Comparison of ENCODE assay signal across 9 cellular contexts in genomic region chr18:45275367-45276113, GRCh38.
DNase-seq lines count a peak whose midpoint lies in the region; ATAC-seq and TF ChIP-seq lines count a peak whose summit lies in the region.
"Had no signal": no experiment of that assay in that cellular context is flagged by ENCODE, and none has a peak within 500 bp of the region (broad histone marks: within the 10 kb centered on the region; RNA-seq: fewer than 3 reads in every experiment).

No MANE protein-coding gene starts in this region.

- no peak for ATAC-seq in activated CD4-positive, alpha-beta T cell treated with anti-CD3 and anti-CD28 coated beads for 36 hours
- ATAC-seq in GM19452 (IDR thresholded peaks at IDR 0.05; ENCODE audit: unreplicated experiment) (no peak), HG03045 (IDR thresholded peaks at IDR 0.05; ENCODE audit: unreplicated experiment) (no peak), GM21737 (IDR thresholded peaks at IDR 0.05; ENCODE audit: unreplicated experiment) (no peak)

- intact Hi-C loops in activated CD4-positive, alpha-beta T cell treated with anti-CD3 and anti-CD28 coated beads, Interleukin-2, amount 10 ng/mL, durations not matched to agents 24 days and 14 days (cut with micrococcal nuclease) = loop anchor here (2.0 kb wide), 1 partner anchor 109 kb away; no protein-coding TSS in a partner anchor
- intact Hi-C loops in activated CD4-positive, alpha-beta T cell treated with anti-CD3 and anti-CD28 coated beads for 36 hours (cut with DNase I, micrococcal nuclease) = loop anchor here (1.0 to 10.0 kb wide), 4 partner anchors 52 to 799 kb away; partner anchors contain the start of gene PSTPIP2 (in 1 of the 2)

- H3K36me3 Mint-ChIP-seq in activated CD4-positive, alpha-beta T cell treated with anti-CD3 and anti-CD28 coated beads, Interleukin-2, amount 10 ng/mL, durations not matched to agents 24 days and 14 days (ENCODE audit: low read depth) = no peaks in the 10 kb centered on the region
- no peaks in the 10 kb centered on the region for H3K36me3 Mint-ChIP-seq in activated CD4-positive, alpha-beta T cell treated with anti-CD3 and anti-CD28 coated beads for 36 hours (ENCODE audit: low read depth)

- H3K36me3 ChIP-seq in NT2/D1 (ENCODE audit: insufficient read depth, insufficient read length, low read length) (no peaks in the 10 kb centered on the region), suprapubic skin (no peaks in the 10 kb centered on the region)

- H3K4me3 ChIP-seq in NT2/D1 (ENCODE audit: insufficient read length, low read depth) (no peak overlapping the region), suprapubic skin (no peak overlapping the region)

- no peaks in the 10 kb centered on the region for H3K4me1 Mint-ChIP-seq in activated CD4-positive, alpha-beta T cell treated with anti-CD3 and anti-CD28 coated beads, Interleukin-2, amount 10 ng/mL, durations not matched to agents 24 days and 14 days
- no peaks in the 10 kb centered on the region for H3K4me1 Mint-ChIP-seq in activated CD4-positive, alpha-beta T cell treated with anti-CD3 and anti-CD28 coated beads for 36 hours
- H3K4me1 Mint-ChIP-seq: activated CD4-positive, alpha-beta memory T cell treated with anti-CD3 and anti-CD28 coated beads, Interleukin-2, amount 10 ng/mL, durations not matched to agents 7 days and 5 days had no signal

- no peak overlapping the region for H3K4me3 Mint-ChIP-seq in activated CD4-positive, alpha-beta T cell treated with anti-CD3 and anti-CD28 coated beads, Interleukin-2, amount 10 ng/mL, durations not matched to agents 24 days and 14 days
- H3K4me3 Mint-ChIP-seq in activated CD4-positive, alpha-beta T cell treated with anti-CD3 and anti-CD28 coated beads for 36 hours = no peak overlapping the region
- H3K4me3 Mint-ChIP-seq: activated CD4-positive, alpha-beta memory T cell treated with anti-CD3 and anti-CD28 coated beads, Interleukin-2, amount 10 ng/mL, durations not matched to agents 7 days and 5 days had no signal

- no peak overlapping the region for H3K27ac ChIP-seq in suprapubic skin

- TF ChIP-seq POLR2A in erythroblast (IDR thresholded peaks at IDR 0.05; ENCODE audit: low read length) (no peak), suprapubic skin (IDR thresholded peaks at IDR 0.05) (no peak)

- WGBS in suprapubic skin = 88% methylated on average over 5 of the region's 5 CpGs

- POLR2A ChIA-PET in activated CD4-positive, alpha-beta T cell treated with anti-CD3 and anti-CD28 coated beads for 36 hours (lab: Charles Lee) = no interaction called here

- peak; percentile 38 to 69 for TF ChIP-seq CTCF in suprapubic skin (IDR thresholded peaks at IDR 0.05)

- no peak for TF ChIP-seq EP300 in suprapubic skin (IDR thresholded peaks at IDR 0.05)

- H3K4me1 ChIP-seq in NT2/D1 (ENCODE audit: insufficient read depth, insufficient read length) (no peaks in the 10 kb centered on the region), suprapubic skin (no peaks in the 10 kb centered on the region)

- no peak overlapping the region for H3K9ac ChIP-seq in NT2/D1 (ENCODE audit: insufficient read length, low read depth)

- CTCF ChIA-PET in activated CD4-positive, alpha-beta T cell treated with anti-CD3 and anti-CD28 coated beads for 36 hours (lab: Charles Lee) = interaction anchor here (0.9 to 2.9 kb wide), 9 partner anchors 9 to 304 kb away, joined by 3 to 14 read pairs (median 4); no protein-coding TSS in a partner anchor

- H3K27me3 Mint-ChIP-seq in activated CD4-positive, alpha-beta T cell treated with anti-CD3 and anti-CD28 coated beads, Interleukin-2, amount 10 ng/mL, durations not matched to agents 24 days and 14 days = no peaks in the 10 kb centered on the region
- no peaks in the 10 kb centered on the region for H3K27me3 Mint-ChIP-seq in activated CD4-positive, alpha-beta T cell treated with anti-CD3 and anti-CD28 coated beads for 36 hours
- H3K27me3 Mint-ChIP-seq: activated CD4-positive, alpha-beta memory T cell treated with anti-CD3 and anti-CD28 coated beads, Interleukin-2, amount 10 ng/mL, durations not matched to agents 7 days and 5 days had no signal

- no peaks in the 10 kb centered on the region for H3K27me3 ChIP-seq in NT2/D1 (ENCODE audit: insufficient read depth, insufficient read length)
- no peaks in the 10 kb centered on the region for H3K27me3 ChIP-seq in suprapubic skin

- peak; percentile 60 for DNase-seq in activated CD4-positive, alpha-beta T cell treated with anti-CD3 and anti-CD28 coated beads, Interleukin-2, amount 10 ng/mL, durations not matched to agents 24 days and 14 days
- no peak for DNase-seq in activated CD4-positive, alpha-beta T cell treated with anti-CD3 and anti-CD28 coated beads for 36 hours
- peak; percentile 27 for DNase-seq in NT2/D1 (ENCODE audit: low read depth, low spot score)
- peak; percentile 46 to 70 for DNase-seq in erythroblast (lab: John Stamatoyannopoulos, UW)
- no peak for DNase-seq in suprapubic skin (ENCODE audit: low spot score in 2 of 2)
- DNase-seq: activated CD4-positive, alpha-beta memory T cell treated with anti-CD3 and anti-CD28 coated beads, Interleukin-2, amount 10 ng/mL, durations not matched to agents 7 days and 5 days had no signal

- H3K27ac Mint-ChIP-seq in activated CD4-positive, alpha-beta T cell treated with anti-CD3 and anti-CD28 coated beads, Interleukin-2, amount 10 ng/mL, durations not matched to agents 24 days and 14 days = no peak overlapping the region
- H3K27ac Mint-ChIP-seq in activated CD4-positive, alpha-beta T cell treated with anti-CD3 and anti-CD28 coated beads for 36 hours = no peak overlapping the region
- H3K27ac Mint-ChIP-seq: activated CD4-positive, alpha-beta memory T cell treated with anti-CD3 and anti-CD28 coated beads, Interleukin-2, amount 10 ng/mL, durations not matched to agents 7 days and 5 days had no signal

- no peaks in the 10 kb centered on the region for H3K9me3 Mint-ChIP-seq in activated CD4-positive, alpha-beta T cell treated with anti-CD3 and anti-CD28 coated beads, Interleukin-2, amount 10 ng/mL, durations not matched to agents 24 days and 14 days
- H3K9me3 Mint-ChIP-seq in activated CD4-positive, alpha-beta T cell treated with anti-CD3 and anti-CD28 coated beads for 36 hours (ENCODE audit: low read depth) = no peaks in the 10 kb centered on the region

- H3K9me3 ChIP-seq in NT2/D1 (ENCODE audit: insufficient read depth, low read length) = peaks cover 13% of the 10 kb centered on the region
- H3K9me3 ChIP-seq in suprapubic skin = no peaks in the 10 kb centered on the region

Comparison
In these comparisons a context has a peak if more than half of its experiments do, and no peak if none do; other contexts are left out.
1. DNase-seq: peak in activated CD4-positive, alpha-beta T cell treated with anti-CD3 and anti-CD28 coated beads, Interleukin-2, amount 10 ng/mL, durations not matched to agents 24 days and 14 days (single experiment), NT2/D1 (single experiment) and erythroblast (2 of 2); none in activated CD4-positive, alpha-beta T cell treated with anti-CD3 and anti-CD28 coated beads for 36 hours (single experiment) and suprapubic skin (0 of 2).